ENCODE assay signal across 1 cellular context in the genomic region with DNA sequence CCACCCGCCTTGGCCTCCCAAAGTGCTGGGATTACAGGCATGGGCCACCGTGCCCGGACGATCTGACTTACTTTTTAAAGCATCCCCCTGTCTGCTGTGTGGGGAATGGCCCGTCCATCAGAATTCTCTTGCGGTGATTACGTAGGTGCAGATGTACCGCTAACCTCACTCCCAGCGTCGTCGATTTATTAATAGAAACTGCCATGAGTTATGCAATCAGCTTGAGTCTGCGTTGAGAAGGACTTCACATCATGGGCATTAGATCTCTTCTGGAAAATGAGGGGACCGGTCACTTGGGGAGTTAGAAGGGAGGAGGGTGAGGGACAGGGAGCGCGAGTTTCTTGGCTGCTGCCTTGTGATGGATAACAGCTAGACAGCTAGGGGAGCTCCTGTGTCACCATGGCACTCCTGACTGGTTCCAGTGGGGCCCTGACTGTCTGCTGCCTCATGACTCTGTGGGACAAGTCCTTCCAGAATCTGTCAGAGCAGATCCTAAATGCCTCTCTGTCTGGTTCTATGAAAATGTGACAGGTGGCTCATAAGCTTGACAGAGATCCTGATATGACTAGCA.
TF ChIP-seq lines count a peak whose summit lies in the region.

No MANE protein-coding gene starts in this region.

TF ChIP-seq in WTC11, 78 proteins besides CTCF, POLR2A, EP300 and RAD21 (continued from another document):
- TF ChIP-seq, protein P1, sequence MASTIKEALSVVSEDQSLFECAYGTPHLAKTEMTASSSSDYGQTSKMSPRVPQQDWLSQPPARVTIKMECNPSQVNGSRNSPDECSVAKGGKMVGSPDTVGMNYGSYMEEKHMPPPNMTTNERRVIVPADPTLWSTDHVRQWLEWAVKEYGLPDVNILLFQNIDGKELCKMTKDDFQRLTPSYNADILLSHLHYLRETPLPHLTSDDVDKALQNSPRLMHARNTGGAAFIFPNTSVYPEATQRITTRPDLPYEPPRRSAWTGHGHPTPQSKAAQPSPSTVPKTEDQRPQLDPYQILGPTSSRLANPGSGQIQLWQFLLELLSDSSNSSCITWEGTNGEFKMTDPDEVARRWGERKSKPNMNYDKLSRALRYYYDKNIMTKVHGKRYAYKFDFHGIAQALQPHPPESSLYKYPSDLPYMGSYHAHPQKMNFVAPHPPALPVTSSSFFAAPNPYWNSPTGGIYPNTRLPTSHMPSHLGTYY (CRISPR knock-in tag; IDR thresholded peaks at IDR 0.05): no peak
- TF ChIP-seq HMGA2 (CRISPR knock-in tag; IDR thresholded peaks at IDR 0.05) (no peak), ZNF219 (CRISPR knock-in tag; IDR thresholded peaks at IDR 0.05; ENCODE audit: borderline replicate concordance) (no peak), CREB1 (CRISPR knock-in tag; IDR thresholded peaks at IDR 0.05) (no peak), SP1 (CRISPR knock-in tag; conservative IDR thresholded peaks at IDR 0.05) (no peak), SMAD4 (CRISPR knock-in tag; IDR thresholded peaks at IDR 0.05) (no peak), CBFB (CRISPR knock-in tag; IDR thresholded peaks at IDR 0.05; ENCODE audit: low read depth) (no peak)
- TF ChIP-seq, protein P2, sequence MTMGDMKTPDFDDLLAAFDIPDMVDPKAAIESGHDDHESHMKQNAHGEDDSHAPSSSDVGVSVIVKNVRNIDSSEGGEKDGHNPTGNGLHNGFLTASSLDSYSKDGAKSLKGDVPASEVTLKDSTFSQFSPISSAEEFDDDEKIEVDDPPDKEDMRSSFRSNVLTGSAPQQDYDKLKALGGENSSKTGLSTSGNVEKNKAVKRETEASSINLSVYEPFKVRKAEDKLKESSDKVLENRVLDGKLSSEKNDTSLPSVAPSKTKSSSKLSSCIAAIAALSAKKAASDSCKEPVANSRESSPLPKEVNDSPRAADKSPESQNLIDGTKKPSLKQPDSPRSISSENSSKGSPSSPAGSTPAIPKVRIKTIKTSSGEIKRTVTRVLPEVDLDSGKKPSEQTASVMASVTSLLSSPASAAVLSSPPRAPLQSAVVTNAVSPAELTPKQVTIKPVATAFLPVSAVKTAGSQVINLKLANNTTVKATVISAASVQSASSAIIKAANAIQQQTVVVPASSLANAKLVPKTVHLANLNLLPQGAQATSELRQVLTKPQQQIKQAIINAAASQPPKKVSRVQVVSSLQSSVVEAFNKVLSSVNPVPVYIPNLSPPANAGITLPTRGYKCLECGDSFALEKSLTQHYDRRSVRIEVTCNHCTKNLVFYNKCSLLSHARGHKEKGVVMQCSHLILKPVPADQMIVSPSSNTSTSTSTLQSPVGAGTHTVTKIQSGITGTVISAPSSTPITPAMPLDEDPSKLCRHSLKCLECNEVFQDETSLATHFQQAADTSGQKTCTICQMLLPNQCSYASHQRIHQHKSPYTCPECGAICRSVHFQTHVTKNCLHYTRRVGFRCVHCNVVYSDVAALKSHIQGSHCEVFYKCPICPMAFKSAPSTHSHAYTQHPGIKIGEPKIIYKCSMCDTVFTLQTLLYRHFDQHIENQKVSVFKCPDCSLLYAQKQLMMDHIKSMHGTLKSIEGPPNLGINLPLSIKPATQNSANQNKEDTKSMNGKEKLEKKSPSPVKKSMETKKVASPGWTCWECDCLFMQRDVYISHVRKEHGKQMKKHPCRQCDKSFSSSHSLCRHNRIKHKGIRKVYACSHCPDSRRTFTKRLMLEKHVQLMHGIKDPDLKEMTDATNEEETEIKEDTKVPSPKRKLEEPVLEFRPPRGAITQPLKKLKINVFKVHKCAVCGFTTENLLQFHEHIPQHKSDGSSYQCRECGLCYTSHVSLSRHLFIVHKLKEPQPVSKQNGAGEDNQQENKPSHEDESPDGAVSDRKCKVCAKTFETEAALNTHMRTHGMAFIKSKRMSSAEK (CRISPR knock-in tag; IDR thresholded peaks at IDR 0.05; ENCODE audit: borderline replicate concordance): no peak
- TF ChIP-seq, protein P3, sequence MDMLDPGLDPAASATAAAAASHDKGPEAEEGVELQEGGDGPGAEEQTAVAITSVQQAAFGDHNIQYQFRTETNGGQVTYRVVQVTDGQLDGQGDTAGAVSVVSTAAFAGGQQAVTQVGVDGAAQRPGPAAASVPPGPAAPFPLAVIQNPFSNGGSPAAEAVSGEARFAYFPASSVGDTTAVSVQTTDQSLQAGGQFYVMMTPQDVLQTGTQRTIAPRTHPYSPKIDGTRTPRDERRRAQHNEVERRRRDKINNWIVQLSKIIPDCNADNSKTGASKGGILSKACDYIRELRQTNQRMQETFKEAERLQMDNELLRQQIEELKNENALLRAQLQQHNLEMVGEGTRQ (CRISPR knock-in tag; IDR thresholded peaks at IDR 0.05): no peak
- TF ChIP-seq, protein P4, sequence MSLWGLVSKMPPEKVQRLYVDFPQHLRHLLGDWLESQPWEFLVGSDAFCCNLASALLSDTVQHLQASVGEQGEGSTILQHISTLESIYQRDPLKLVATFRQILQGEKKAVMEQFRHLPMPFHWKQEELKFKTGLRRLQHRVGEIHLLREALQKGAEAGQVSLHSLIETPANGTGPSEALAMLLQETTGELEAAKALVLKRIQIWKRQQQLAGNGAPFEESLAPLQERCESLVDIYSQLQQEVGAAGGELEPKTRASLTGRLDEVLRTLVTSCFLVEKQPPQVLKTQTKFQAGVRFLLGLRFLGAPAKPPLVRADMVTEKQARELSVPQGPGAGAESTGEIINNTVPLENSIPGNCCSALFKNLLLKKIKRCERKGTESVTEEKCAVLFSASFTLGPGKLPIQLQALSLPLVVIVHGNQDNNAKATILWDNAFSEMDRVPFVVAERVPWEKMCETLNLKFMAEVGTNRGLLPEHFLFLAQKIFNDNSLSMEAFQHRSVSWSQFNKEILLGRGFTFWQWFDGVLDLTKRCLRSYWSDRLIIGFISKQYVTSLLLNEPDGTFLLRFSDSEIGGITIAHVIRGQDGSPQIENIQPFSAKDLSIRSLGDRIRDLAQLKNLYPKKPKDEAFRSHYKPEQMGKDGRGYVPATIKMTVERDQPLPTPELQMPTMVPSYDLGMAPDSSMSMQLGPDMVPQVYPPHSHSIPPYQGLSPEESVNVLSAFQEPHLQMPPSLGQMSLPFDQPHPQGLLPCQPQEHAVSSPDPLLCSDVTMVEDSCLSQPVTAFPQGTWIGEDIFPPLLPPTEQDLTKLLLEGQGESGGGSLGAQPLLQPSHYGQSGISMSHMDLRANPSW (CRISPR knock-in tag; conservative IDR thresholded peaks at IDR 0.05; ENCODE audit: low read depth): no peak
- TF ChIP-seq, protein P5, sequence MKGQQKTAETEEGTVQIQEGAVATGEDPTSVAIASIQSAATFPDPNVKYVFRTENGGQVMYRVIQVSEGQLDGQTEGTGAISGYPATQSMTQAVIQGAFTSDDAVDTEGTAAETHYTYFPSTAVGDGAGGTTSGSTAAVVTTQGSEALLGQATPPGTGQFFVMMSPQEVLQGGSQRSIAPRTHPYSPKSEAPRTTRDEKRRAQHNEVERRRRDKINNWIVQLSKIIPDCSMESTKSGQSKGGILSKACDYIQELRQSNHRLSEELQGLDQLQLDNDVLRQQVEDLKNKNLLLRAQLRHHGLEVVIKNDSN (CRISPR knock-in tag; IDR thresholded peaks at IDR 0.05): no peak
- TF ChIP-seq, protein P6, sequence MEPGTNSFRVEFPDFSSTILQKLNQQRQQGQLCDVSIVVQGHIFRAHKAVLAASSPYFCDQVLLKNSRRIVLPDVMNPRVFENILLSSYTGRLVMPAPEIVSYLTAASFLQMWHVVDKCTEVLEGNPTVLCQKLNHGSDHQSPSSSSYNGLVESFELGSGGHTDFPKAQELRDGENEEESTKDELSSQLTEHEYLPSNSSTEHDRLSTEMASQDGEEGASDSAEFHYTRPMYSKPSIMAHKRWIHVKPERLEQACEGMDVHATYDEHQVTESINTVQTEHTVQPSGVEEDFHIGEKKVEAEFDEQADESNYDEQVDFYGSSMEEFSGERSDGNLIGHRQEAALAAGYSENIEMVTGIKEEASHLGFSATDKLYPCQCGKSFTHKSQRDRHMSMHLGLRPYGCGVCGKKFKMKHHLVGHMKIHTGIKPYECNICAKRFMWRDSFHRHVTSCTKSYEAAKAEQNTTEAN (CRISPR knock-in tag; IDR thresholded peaks at IDR 0.05): no peak
- TF ChIP-seq, protein P7, sequence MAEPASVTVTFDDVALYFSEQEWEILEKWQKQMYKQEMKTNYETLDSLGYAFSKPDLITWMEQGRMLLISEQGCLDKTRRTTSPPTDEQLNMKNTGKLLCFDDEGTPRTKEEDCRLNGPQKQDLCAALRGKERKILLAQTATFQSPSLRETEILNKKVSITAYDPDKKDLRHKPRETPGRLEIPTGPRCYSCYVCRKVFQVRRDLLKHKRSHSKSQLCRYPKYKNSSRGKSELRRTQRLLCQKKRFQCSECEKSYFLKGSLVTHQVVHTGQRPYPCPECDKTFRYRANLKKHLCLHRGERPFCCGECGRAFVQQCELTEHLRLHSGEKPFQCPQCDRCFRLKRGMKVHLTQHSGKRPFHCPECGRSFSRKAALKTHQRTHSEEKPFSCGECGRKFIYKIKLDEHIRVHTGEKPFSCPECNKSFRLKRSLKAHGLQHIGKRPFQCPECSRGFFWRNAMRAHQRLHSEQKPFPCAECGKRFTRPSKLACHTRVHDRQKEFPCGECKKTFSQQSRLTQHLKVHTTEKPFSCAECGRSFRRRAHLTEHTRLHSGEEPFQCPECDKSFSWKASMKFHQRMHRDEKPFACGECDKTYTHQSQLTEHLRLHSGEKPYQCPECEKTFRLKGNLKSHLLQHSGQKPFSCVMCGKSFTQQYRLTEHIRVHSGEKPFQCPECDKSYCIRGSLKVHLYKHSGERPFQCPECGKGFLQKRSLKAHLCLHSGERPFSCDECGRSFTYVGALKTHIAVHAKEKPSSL (CRISPR knock-in tag; conservative IDR thresholded peaks at IDR 0.05): no peak
TF ChIP-seq in WTC11: peak in this region for 0.
